ENCODE assay signal across 10 cellular contexts in genomic region chr7:128366986-128367385, GRCh38. TPM values are rescaled to one million over a fixed set of nuclear protein-coding genes. Genes with fewer than 3 reads are reported as not detected.
"Had no signal": no experiment of that assay in that cellular context is flagged by ENCODE, and none has a peak within 500 bp of the region (broad histone marks: within the 10 kb centered on the region; RNA-seq: fewer than 3 reads in every experiment).

No MANE protein-coding gene starts in this region.

- ATAC-seq: GM23338, HepG2 had no signal

- DNase-seq: H9, HCEC 1CT, HFFc6, KG1 had no signal

- H2AFZ ChIP-seq: GM23338 had no signal

- FAIRE-seq: H1, H54, HepG2 had no signal

- H3K27ac ChIP-seq: HL-60 had no signal

- H3K4me2 ChIP-seq: GM23338 had no signal

- H3K4me3 ChIP-seq: GM23338 had no signal

RNA-seq across cellular contexts. Expression of gene PRRT4, which starts 5.5 kb away (rescaled TPM):
- total RNA-seq: HepG2, HFFc6, HT1080 had no signal
- polyA plus RNA-seq: HepG2 had no signal
